9 cellular contexts compared by ENCODE assay signal in the genomic region with DNA sequence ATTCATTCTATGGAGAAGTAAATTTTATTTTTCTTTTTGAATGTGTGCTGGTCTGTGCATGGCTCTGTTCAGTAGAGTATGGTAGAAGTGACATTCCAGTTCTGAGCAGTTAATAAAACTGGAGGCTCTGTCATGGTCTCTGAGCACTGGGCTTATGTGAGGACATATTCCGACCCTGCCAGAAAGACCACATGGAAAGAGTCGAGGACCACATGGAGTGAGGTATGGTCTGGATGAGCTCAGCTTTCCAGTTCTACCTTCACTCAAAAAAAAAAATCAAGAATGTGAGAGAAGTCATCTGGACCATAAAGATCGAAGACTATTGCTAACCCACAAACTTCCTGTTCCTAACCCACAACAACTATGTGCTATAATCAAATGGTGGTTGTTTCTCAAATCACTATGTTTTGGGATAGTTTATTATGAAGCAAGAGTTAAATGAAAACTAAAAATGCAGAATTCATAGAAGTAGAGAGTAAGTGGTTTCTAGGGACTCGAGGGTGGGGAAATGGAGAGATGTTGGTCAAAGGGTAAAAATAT.
"Had no signal": no experiment of that assay in that cellular context is flagged by ENCODE, and none has a peak within 500 bp of the region (broad histone marks: within the 10 kb centered on the region; RNA-seq: fewer than 3 reads in every experiment).

No MANE protein-coding gene starts in this region.

- H3K4me3 ChIP-seq: GM23248, HAP-1, K562 had no signal

- H2AFZ ChIP-seq: GM23248 had no signal

- H3K4me3 Mint-ChIP-seq: HFFc6 had no signal

- H3K27ac ChIP-seq: GM23248, HL-60 had no signal

- H3K27ac Mint-ChIP-seq: HFFc6 had no signal

- H3K36me3 ChIP-seq: HAP-1 had no signal

- DNase-seq: GM23248, GOT3, H7, HFFc6, IMR-90 had no signal

- H3K9ac ChIP-seq: GM23248 had no signal

- H3K9me3 ChIP-seq: HAP-1 had no signal

- ATAC-seq: HCT116, K562 had no signal
